In the genomic region with DNA sequence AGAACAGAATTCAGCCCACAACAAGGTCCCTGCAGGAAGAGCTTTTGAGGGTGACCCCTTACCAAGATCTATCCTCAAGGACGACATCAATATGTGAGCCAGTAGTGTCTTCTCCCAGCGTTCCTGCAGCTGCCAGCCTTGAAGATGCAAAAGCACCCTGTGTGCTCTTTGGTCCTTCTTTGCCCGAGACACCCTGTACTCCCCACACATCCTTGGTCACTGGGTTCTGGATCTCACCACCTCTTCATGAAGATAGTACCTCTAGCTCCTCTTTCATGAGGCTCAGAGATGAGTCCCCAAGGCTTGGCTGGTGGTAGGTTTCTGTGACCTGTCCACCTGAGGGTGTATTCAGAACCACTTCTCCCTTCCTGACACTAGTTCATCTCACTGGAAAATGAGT, we compare ENCODE assay signal across 34 cellular contexts.
"Had no signal": no experiment of that assay in that cellular context is flagged by ENCODE, and none has a peak within 500 bp of the region (broad histone marks: within the 10 kb centered on the region; RNA-seq: fewer than 3 reads in every experiment).

No MANE protein-coding gene starts in this region.

- H3K4me1 ChIP-seq: adrenal gland, ascending aorta, breast epithelium had no signal

- FAIRE-seq: astrocyte, bronchial epithelial cell had no signal

- H3K4me3 ChIP-seq: adrenal gland, ascending aorta, body of pancreas, breast epithelium, cardiac muscle cell had no signal

- H3K27me3 ChIP-seq: adrenal gland, ascending aorta, body of pancreas, brain microvascular endothelial cell, cardiac muscle cell had no signal

- H3K36me3 ChIP-seq: adrenal gland, ascending aorta, brain microvascular endothelial cell, breast epithelium, cardiac muscle cell had no signal

- H3K9me3 ChIP-seq: adrenal gland, ascending aorta, body of pancreas, breast epithelium had no signal

- ATAC-seq: activated naive CD4-positive, alpha-beta T cell treated with anti-CD3 and anti-CD28 coated beads, Interleukin-2, amount 50 U/mL, for 72 hours; activated naive CD8-positive, alpha-beta T cell treated with anti-CD3 and anti-CD28 coated beads, Interleukin-2, amount 50 U/mL, for 24 hours; activated T-cell treated with anti-CD3 and anti-CD28 coated beads, Interleukin-2, amount 50 U/mL, for 4 hours; activated T-cell treated with anti-CD3 and anti-CD28 coated beads, Interleukin-2, amount 50 U/mL, for 72 hours; activated T-helper 17 cell treated with anti-CD3 and anti-CD28 coated beads, Interleukin-2, amount 50 U/mL, for 72 hours; body of pancreas had no signal

- H3K27ac ChIP-seq: adrenal gland, ascending aorta, body of pancreas, brain microvascular endothelial cell, breast epithelium, cardiac muscle cell had no signal

- DNase-seq: activated effector memory CD4-positive, alpha-beta T cell treated with anti-CD3 and anti-CD28 coated beads, Interleukin-2, amount 50 U/mL, for 16 hours; activated effector memory CD4-positive, alpha-beta T cell treated with Interleukin-2 at 50 U/mL for 16 hours; activated gamma-delta T cell; activated gamma-delta T cell treated with Interleukin-2 at 50 U/mL for 16 hours; activated naive CD4-positive, alpha-beta T cell; activated naive CD4-positive, alpha-beta T cell treated with anti-CD3 and anti-CD28 coated beads for 36 hours; activated naive CD4-positive, alpha-beta T cell treated with anti-CD3 and anti-CD28 coated beads, Interleukin-2, amount 10 ng/mL, durations not matched to agents 7 days and 5 days; activated naive CD4-positive, alpha-beta T cell treated with anti-CD3 and anti-CD28 coated beads, Interleukin-2, amount 50 U/mL, for 16 hours; activated naive CD4-positive, alpha-beta T cell treated with Interleukin-2 at 50 U/mL for 16 hours; activated naive CD8-positive, alpha-beta T cell treated with anti-CD3 and anti-CD28 coated beads for 36 hours; activated naive CD8-positive, alpha-beta T cell treated with anti-CD3 and anti-CD28 coated beads, Interleukin-2, amount 10 ng/mL, durations not matched to agents 7 days and 5 days; activated naive CD8-positive, alpha-beta T cell treated with anti-CD3 and anti-CD28 coated beads, Interleukin-2, amount 50 U/mL, for 24 hours; activated T-cell treated with anti-CD3 and anti-CD28 coated beads, Interleukin-2, amount 50 U/mL, for 1 hour; activated T-cell treated with anti-CD3 and anti-CD28 coated beads, Interleukin-2, amount 50 U/mL, for 24 hours; activated T-cell treated with anti-CD3 and anti-CD28 coated beads, Interleukin-2, amount 50 U/mL, for 4 hours; activated T-cell treated with anti-CD3 and anti-CD28 coated beads, Interleukin-2, amount 50 U/mL, for 48 hours; activated T-cell treated with anti-CD3 and anti-CD28 coated beads, Interleukin-2, amount 50 U/mL, for 72 hours; adrenal gland; amniotic stem cell; amygdala; anterior cingulate cortex; aorta; body of pancreas; brain microvascular endothelial cell; caudate nucleus; central memory CD4-positive, alpha-beta T cell; cerebellar nuclear complex had no signal
